9 cellular contexts compared by ENCODE assay signal in genomic region chr6:116666869-116667268, GRCh38. TPM values are rescaled to one million over a fixed set of nuclear protein-coding genes. Genes with fewer than 3 reads are reported as not detected.
DNase-seq lines count a peak whose midpoint lies in the region; ATAC-seq and TF ChIP-seq lines count a peak whose summit lies in the region.
"Had no signal": no experiment of that assay in that cellular context is flagged by ENCODE, and none has a peak within 500 bp of the region (broad histone marks: within the 10 kb centered on the region; RNA-seq: fewer than 3 reads in every experiment).

No MANE protein-coding gene starts in this region.

- peaks cover 51% of the 10 kb centered on the region for H3K4me1 Mint-ChIP-seq in activated naive CD8-positive, alpha-beta T cell treated with anti-CD3 and anti-CD28 coated beads, Interleukin-2, amount 50 U/mL, for 24 hours

- no peak overlapping the region for H3K27ac ChIP-seq in AG04450 (ENCODE audit: low read depth, low read length)
- H3K27ac ChIP-seq in sigmoid colon, result no peak overlapping the region
- H3K27ac ChIP-seq: SJSA1 had no signal

- peak overlapping the region; percentile 99 for H3K4me3 Mint-ChIP-seq in activated naive CD8-positive, alpha-beta T cell treated with anti-CD3 and anti-CD28 coated beads, Interleukin-2, amount 50 U/mL, for 24 hours

- peak overlapping the region; percentile 96 for H3K27ac Mint-ChIP-seq in activated naive CD8-positive, alpha-beta T cell treated with anti-CD3 and anti-CD28 coated beads, Interleukin-2, amount 50 U/mL, for 24 hours

- H3K36me3 Mint-ChIP-seq in activated naive CD8-positive, alpha-beta T cell treated with anti-CD3 and anti-CD28 coated beads, Interleukin-2, amount 50 U/mL, for 24 hours (ENCODE audit: low read depth), result peaks cover 24% of the 10 kb centered on the region

- TF ChIP-seq EP300 in sigmoid colon (IDR thresholded peaks at IDR 0.05), result no peak

- H3K4me3 ChIP-seq in AG04450 (ENCODE audit: low read depth, low read length), result peak overlapping the region; percentile 35
- H3K4me3 ChIP-seq in sigmoid colon, result no peak overlapping the region

- TF ChIP-seq CTCF in AG04450 (IDR thresholded peaks at IDR 0.05; ENCODE audit: low read depth, low read length) (no peak), sigmoid colon (IDR thresholded peaks at IDR 0.05) (no peak)

- POLR2A ChIA-PET in AG04450 (lab: Yijun Ruan, JAX), result no interaction called here

- 45 to 47% methylated on average over 1 of the region's 1 CpG for WGBS in sigmoid colon, 2 donors

- H3K9me3 ChIP-seq in AG04450 (ENCODE audit: control insufficient read depth, insufficient read depth, low read length) (no peaks in the 10 kb centered on the region), sigmoid colon (no peaks in the 10 kb centered on the region)
- H3K9me3 ChIP-seq: SJSA1 had no signal

- H3K27me3 ChIP-seq in AG04450 (ENCODE audit: control insufficient read depth, insufficient read depth, low read length) (peaks cover 8% of the 10 kb centered on the region), sigmoid colon (no peaks in the 10 kb centered on the region)
- H3K27me3 ChIP-seq: SJSA1 had no signal

- CTCF ChIA-PET in AG04450 (lab: Charles Lee), result interaction anchor here (0.7 to 1.5 kb wide), 4 partner anchors 14 to 452 kb away, joined by 3 to 5 read pairs (median 4); no protein-coding TSS in a partner anchor

- ATAC-seq in HG03280 (IDR thresholded peaks at IDR 0.05; ENCODE audit: unreplicated experiment) (peak; percentile 48), Right ventricle myocardium superior (ENCODE audit: poor library complexity) (no peak)
- ATAC-seq in activated naive CD8-positive, alpha-beta T cell treated with anti-CD3 and anti-CD28 coated beads, Interleukin-2, amount 50 U/mL, for 24 hours, result no peak

- no peaks in the 10 kb centered on the region for H3K27me3 Mint-ChIP-seq in activated naive CD8-positive, alpha-beta T cell treated with anti-CD3 and anti-CD28 coated beads, Interleukin-2, amount 50 U/mL, for 24 hours

- TF ChIP-seq POLR2A in sigmoid colon (IDR thresholded peaks at IDR 0.05), result no peak

- intact Hi-C loops in sigmoid colon (cut with DNase I), result loop anchor here (5.0 kb wide), 1 partner anchor 95 kb away; the partner anchor contains the start of gene RWDD1
- intact Hi-C loops in Right ventricle myocardium superior (cut with DNase I), result no loop called here

- H3K36me3 ChIP-seq in sigmoid colon, result no peaks in the 10 kb centered on the region

- DNase-seq in AG04450 (ENCODE audit: low read depth, low spot score) (no peak), GM19240 (ENCODE audit: insufficient read length, low spot score) (peak; percentile 2), sigmoid colon (no peak), Right ventricle myocardium superior (no peak), SIG-M5 (lab: John Stamatoyannopoulos, UW) (no peak)
- DNase-seq in activated naive CD8-positive, alpha-beta T cell treated with anti-CD3 and anti-CD28 coated beads, Interleukin-2, amount 50 U/mL, for 24 hours, result no peak
- DNase-seq in effector CD4-positive, alpha-beta T cell, result no peak

- peaks cover 0 to 35% (median 22%) of the 10 kb centered on the region in 4 donors for H3K4me1 ChIP-seq in sigmoid colon
- H3K4me1 ChIP-seq: SJSA1 had no signal

- no peaks in the 10 kb centered on the region for H3K9me3 Mint-ChIP-seq in activated naive CD8-positive, alpha-beta T cell treated with anti-CD3 and anti-CD28 coated beads, Interleukin-2, amount 50 U/mL, for 24 hours

RNA-seq across cellular contexts. Expression of gene ZUP1, which starts 1.7 kb away (rescaled TPM):
- polyA plus RNA-seq in AG04450 (2011; rRNA removed), result 6.9 and 11.9 TPM in 2 replicates
- 6.3 and 8.9 TPM in 2 replicates for polyA minus RNA-seq in AG04450 (2011; rRNA and poly(A)+ RNA removed)
- total RNA-seq in sigmoid colon, result 10 to 100 TPM in 1 of 4 donors, 1 to 10 TPM in 3; 6.5 to 10.5 (median 8.6) TPM
- polyA plus RNA-seq in sigmoid colon, result 1 to 10 TPM; 1.8 to 7.9 (median 7.6) TPM
- 3.4 TPM for total RNA-seq in Right ventricle myocardium superior

RNA-seq across cellular contexts. Expression of gene KPNA5, which starts 14.1 kb away (rescaled TPM):
- polyA plus RNA-seq in AG04450 (2011; rRNA removed), result 5.1 and 8.4 TPM in 2 replicates
- 3.3 and 7.7 TPM in 2 replicates for polyA minus RNA-seq in AG04450 (2011; rRNA and poly(A)+ RNA removed)
- total RNA-seq in sigmoid colon, result 10 to 100 TPM; 13.0 to 22.4 (median 15.1) TPM
- 1 to 10 TPM in 2 of 3 donors, under 1 TPM in 1; 0.60 to 2.6 (median 1.2) TPM for polyA plus RNA-seq in sigmoid colon
- total RNA-seq in Right ventricle myocardium superior, result 8.3 TPM

RNA-seq across cellular contexts. Expression of gene RSPH4A, which starts 50.6 kb away (rescaled TPM):
- polyA plus RNA-seq in AG04450 (2011; rRNA removed) (0.09 and 0.11 TPM in 2 replicates), sigmoid colon (under 1 TPM in 1 of 3 donors, not detected in 2; 0.19 TPM)
- polyA minus RNA-seq in AG04450 (2011; rRNA and poly(A)+ RNA removed), result not detected in 2 replicates
- total RNA-seq in sigmoid colon (1 to 10 TPM in 2 of 4 donors, under 1 TPM in 2; under 0.01 to 1.1 (median 0.71) TPM), Right ventricle myocardium superior (not detected)
